Comparison of ENCODE assay signal across 8 cellular contexts in the genomic region with DNA sequence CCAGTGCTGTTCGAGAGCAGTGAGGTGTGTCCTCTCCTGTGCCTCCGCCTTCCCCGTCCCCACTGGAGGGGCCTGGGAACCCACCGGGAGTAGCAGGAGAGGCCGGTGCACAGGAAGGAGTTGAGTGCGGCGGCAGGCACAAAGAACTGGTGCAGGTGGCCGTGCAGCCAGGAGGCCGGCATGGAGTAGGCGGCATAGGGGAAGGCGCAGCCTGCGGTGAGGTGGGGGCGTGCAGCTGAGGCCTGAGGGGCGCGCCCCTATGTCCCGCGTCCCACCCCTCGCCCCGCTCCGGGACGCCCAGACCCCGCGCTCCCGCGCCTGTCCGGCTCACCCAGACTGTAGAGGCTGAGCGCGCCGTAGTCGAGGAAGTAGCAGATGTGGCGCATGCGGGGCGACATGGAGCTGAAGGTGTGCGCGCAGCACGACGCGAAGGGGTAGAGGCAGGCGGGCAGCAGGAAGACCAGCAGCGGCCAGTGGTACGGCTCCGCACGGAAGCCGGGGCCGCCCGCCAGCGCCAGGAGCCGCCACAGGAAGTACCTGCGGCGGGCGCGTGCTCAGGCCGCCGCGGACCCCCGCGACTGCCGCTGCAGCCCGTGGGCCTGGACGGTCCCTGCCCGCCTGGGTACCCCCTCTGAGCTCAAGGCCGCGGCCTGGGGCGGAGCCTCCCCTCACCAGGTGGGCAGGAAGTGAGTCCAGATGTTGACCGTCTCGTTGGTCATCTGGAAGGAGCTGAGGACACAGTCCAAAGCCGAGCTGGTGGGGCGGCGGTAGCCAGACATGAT. TPM values are rescaled to one million over a fixed set of nuclear protein-coding genes. Genes with fewer than 3 reads are reported as not detected.
DNase-seq lines count a peak whose midpoint lies in the region; ATAC-seq and TF ChIP-seq lines count a peak whose summit lies in the region.

No MANE protein-coding gene starts in this region.

- peak in 9 of 10 experiments; percentile 17 to 53 (median 24) for DNase-seq in CD4-positive, alpha-beta T cell
- DNase-seq in GM23248 (peak; percentile 43), fibroblast of lung (ENCODE audit: low read depth in 2 of 2) (peak in 1 of 2 donors; percentile 36), ureter (ENCODE audit: low spot score) (no peak)
- DNase-seq in activated CD4-positive, alpha-beta T cell treated with anti-CD3 and anti-CD28 coated beads, Interleukin-2, amount 50 U/mL, for 48 hours, result peak; percentile 37 to 47

- no peaks in the 10 kb centered on the region for H3K9me3 Mint-ChIP-seq in CD4-positive, alpha-beta T cell

- peaks cover 4% of the 10 kb centered on the region; the same call in 1 of the 2 replicates for H3F3A ChIP-seq in GM23248 (ENCODE audit: insufficient read depth)

- peaks cover 21% of the 10 kb centered on the region for H3K4me1 Mint-ChIP-seq in CD4-positive, alpha-beta T cell (ENCODE audit: low read depth)

- H3K4me1 ChIP-seq in GM23248 (ENCODE audit: insufficient read depth) (peaks cover 7% of the 10 kb centered on the region), fibroblast of lung (ENCODE audit: control insufficient read depth, extremely low read depth, insufficient read depth, low read length) (peaks cover 3% of the 10 kb centered on the region), skeletal muscle satellite cell (ENCODE audit: control insufficient read depth, insufficient read depth, low read length) (peaks cover 27% of the 10 kb centered on the region)

- no peaks in the 10 kb centered on the region for H3K79me2 ChIP-seq in GM23248 (ENCODE audit: insufficient read depth)
- no peaks in the 10 kb centered on the region for H3K79me2 ChIP-seq in fibroblast of lung (ENCODE audit: control insufficient read depth, insufficient read depth, low read length)

- H3K9me3 ChIP-seq in CD4-positive, alpha-beta T cell (ENCODE audit: control insufficient read depth, low read length), result no peaks in the 10 kb centered on the region
- no peaks in the 10 kb centered on the region for H3K9me3 ChIP-seq in GM23248 (ENCODE audit: low read depth)
- no peaks in the 10 kb centered on the region for H3K9me3 ChIP-seq in fibroblast of lung (ENCODE audit: control insufficient read depth, insufficient read depth, low read depth, low read length)
- no peaks in the 10 kb centered on the region for H3K9me3 ChIP-seq in skeletal muscle satellite cell (replicated peaks; ENCODE audit: low read length)

- H4K20me1 ChIP-seq in GM23248 (ENCODE audit: insufficient read depth), result no peaks in the 10 kb centered on the region
- no peaks in the 10 kb centered on the region for H4K20me1 ChIP-seq in fibroblast of lung (ENCODE audit: control insufficient read depth, extremely low read depth, insufficient read depth, low read length)

- in situ Hi-C loops in GM23248 (cut with MboI), result no loop called here

- no peak for TF ChIP-seq CTCF in CD4-positive, alpha-beta T cell (IDR thresholded peaks at IDR 0.05)
- TF ChIP-seq CTCF in fibroblast of lung (conservative IDR thresholded peaks at IDR 0.05 in 1 of 2, IDR thresholded peaks at IDR 0.05 in 1 of 2; ENCODE audit: low read depth in 1 of 2, low read length in 2 of 2), result no peak

- H3K27me3 ChIP-seq in CD4-positive, alpha-beta T cell (ENCODE audit: control insufficient read depth, insufficient read depth, low read length), result no peaks in the 10 kb centered on the region
- H3K27me3 ChIP-seq in GM23248 (replicated peaks; ENCODE audit: insufficient read depth), result no peaks in the 10 kb centered on the region
- H3K27me3 ChIP-seq in fibroblast of lung (ENCODE audit: control insufficient read depth, insufficient read depth, low read length), result peaks cover 10% of the 10 kb centered on the region
- peaks cover 18% of the 10 kb centered on the region for H3K27me3 ChIP-seq in skeletal muscle satellite cell (ENCODE audit: control insufficient read depth, insufficient read depth, low read length)

- H3K36me3 Mint-ChIP-seq in CD4-positive, alpha-beta T cell (ENCODE audit: low read depth), result peaks cover 9% of the 10 kb centered on the region

- ATAC-seq in CD4-positive, alpha-beta T cell (ENCODE audit: poor library complexity), result peak; percentile 73
- no peak for ATAC-seq in HG02642 (IDR thresholded peaks at IDR 0.05; ENCODE audit: poor library complexity, unreplicated experiment)
- ATAC-seq in HG03432 (IDR thresholded peaks at IDR 0.05; ENCODE audit: unreplicated experiment), result no peak

- H3K9ac ChIP-seq in GM23248, result no peak overlapping the region
- no peak overlapping the region for H3K9ac ChIP-seq in fibroblast of lung (ENCODE audit: insufficient read depth, low read length)
- H3K9ac ChIP-seq in skeletal muscle satellite cell (ENCODE audit: low read depth, low read length), result no peak overlapping the region

- 24% methylated on average over 56 to 58 of the region's 69 CpGs for WGBS in GM23248 (ENCODE audit: low coverage in 1 of 2, low lambda C conversion rate in 2 of 2, missing lambda C conversion rate in 2 of 2), 2 experiments

- peak overlapping the region; percentile 83 for H3K4me3 Mint-ChIP-seq in CD4-positive, alpha-beta T cell

- intact Hi-C loops in CD4-positive, alpha-beta T cell (cut with DNase I, micrococcal nuclease), result no loop called here

- POLR2A ChIA-PET in CD4-positive, alpha-beta T cell (lab: Charles Lee), result interaction anchor here (0.9 to 2.4 kb wide), 7 partner anchors 16 to 241 kb away, joined by 3 to 8 read pairs (median 4); a partner anchor contains a TSS

- no peak overlapping the region for H2AFZ ChIP-seq in GM23248
- H2AFZ ChIP-seq in fibroblast of lung (ENCODE audit: low read length), result no peak overlapping the region

- H3K9me2 ChIP-seq in GM23248 (ENCODE audit: insufficient read depth), result no peaks in the 10 kb centered on the region

- H3K36me3 ChIP-seq in GM23248 (ENCODE audit: low read depth) (peaks cover 3% of the 10 kb centered on the region; the same call in 1 of the 2 replicates), fibroblast of lung (ENCODE audit: control insufficient read depth, insufficient read depth, low read length) (peaks cover 5% of the 10 kb centered on the region), skeletal muscle satellite cell (ENCODE audit: insufficient read depth, low read length) (peaks cover 19% of the 10 kb centered on the region)

- H3K27ac Mint-ChIP-seq in CD4-positive, alpha-beta T cell, result peak overlapping the region; percentile 31

- H3K27ac ChIP-seq in CD4-positive, alpha-beta T cell (ENCODE audit: low read depth, low read length), result no peak overlapping the region
- H3K27ac ChIP-seq in GM23248, result no peak overlapping the region
- H3K27ac ChIP-seq in fibroblast of lung (ENCODE audit: insufficient read depth, low read length), result no peak overlapping the region

- CTCF ChIA-PET in CD4-positive, alpha-beta T cell (lab: Charles Lee), result interaction anchor here (1.2 kb wide), 1 partner anchor 20 kb away, joined by 3 read pairs; no protein-coding TSS in a partner anchor

- H3K4me2 ChIP-seq in GM23248 (ENCODE audit: unreplicated experiment), result peak overlapping the region; percentile 19
- peak overlapping the region; percentile 62 for H3K4me2 ChIP-seq in fibroblast of lung (ENCODE audit: extremely low read depth, insufficient read depth, low read length)
- peak overlapping the region; percentile 72 for H3K4me2 ChIP-seq in skeletal muscle satellite cell (ENCODE audit: low read length)

- H3K27me3 Mint-ChIP-seq in CD4-positive, alpha-beta T cell, result no peaks in the 10 kb centered on the region

- H3K4me3 ChIP-seq in GM23248, result peak overlapping the region; percentile 32; the same call in 1 of the 2 replicates
- peak overlapping the region in 1 of 4 experiments; percentile 27 for H3K4me3 ChIP-seq in fibroblast of lung (replicated peaks in 1 of 4; ENCODE audit: control extremely low read depth in 1 of 4, insufficient read depth in 1 of 4, low read depth in 3 of 4, low read length in 4 of 4)
- no peak overlapping the region for H3K4me3 ChIP-seq in skeletal muscle satellite cell (ENCODE audit: low read length)

RNA-seq across cellular contexts. Expression of a gene that starts 2.2 kb away (rescaled TPM):
- total RNA-seq in CD4-positive, alpha-beta T cell, result 1 to 10 TPM; 3.4 to 3.6 TPM
- 0.54 and 0.63 TPM in 2 replicates for total RNA-seq in GM23248 (2014; rRNA removed; shearing (Covaris generic))
- polyA plus RNA-seq in GM23248 (2016; fragmentation: Nextera tagmentation; extraction: Ambion mirVana), result 0.38 and 0.81 TPM in 2 replicates
- 0.26 and 0.33 TPM in 2 replicates for total RNA-seq in fibroblast of lung
- polyA plus RNA-seq in fibroblast of lung, result 0.05 and 0.17 TPM in 2 replicates
- polyA plus RNA-seq in fibroblast of lung (2012), result 0.27 and 0.33 TPM in 2 replicates
- not detected in 2 replicates for polyA minus RNA-seq in fibroblast of lung (ENCODE audit: low replicate concordance)
- total RNA-seq in skeletal muscle satellite cell (2012; rRNA removed), result 0.22 and 0.51 TPM in 2 replicates
- 4.4 TPM for total RNA-seq in ureter

RNA-seq across cellular contexts. Expression of a gene that starts 3.7 kb away (rescaled TPM):
- total RNA-seq in CD4-positive, alpha-beta T cell, result 1 to 10 TPM; 1.9 to 2.6 TPM
- not detected in 2 replicates for total RNA-seq in GM23248 (2014; rRNA removed; shearing (Covaris generic))
- 0.25 and 0.54 TPM in 2 replicates for polyA plus RNA-seq in GM23248 (2016; fragmentation: Nextera tagmentation; extraction: Ambion mirVana)
- total RNA-seq in fibroblast of lung, result 0.26 and 0.50 TPM in 2 replicates
- 0.12 and 0.34 TPM in 2 replicates for polyA plus RNA-seq in fibroblast of lung
- polyA plus RNA-seq in fibroblast of lung (2012), result 0.52 TPM in 1 of 2 replicates, not detected in the other
- polyA minus RNA-seq in fibroblast of lung (ENCODE audit: low replicate concordance), result not detected in 2 replicates
- 1.3 TPM in 1 of 2 replicates, not detected in the other for total RNA-seq in skeletal muscle satellite cell (2012; rRNA removed)
- total RNA-seq in ureter, result 2.2 TPM

RNA-seq across cellular contexts. Expression of a gene that starts 32.8 kb away (rescaled TPM):
- 10 to 100 TPM; 58.0 to 61.2 TPM for total RNA-seq in CD4-positive, alpha-beta T cell
- 42.2 and 44.4 TPM in 2 replicates for total RNA-seq in GM23248 (2014; rRNA removed; shearing (Covaris generic))
- polyA plus RNA-seq in GM23248 (2016; fragmentation: Nextera tagmentation; extraction: Ambion mirVana), result 47.7 and 49.7 TPM in 2 replicates
- total RNA-seq in fibroblast of lung, result 21.6 and 24.1 TPM in 2 replicates
- 46.8 and 57.6 TPM in 2 replicates for polyA plus RNA-seq in fibroblast of lung
- 34.4 and 47.5 TPM in 2 replicates for polyA plus RNA-seq in fibroblast of lung (2012)
- polyA minus RNA-seq in fibroblast of lung (ENCODE audit: low replicate concordance), result 18.6 and 20.0 TPM in 2 replicates
- total RNA-seq in skeletal muscle satellite cell (2012; rRNA removed), result 21.5 and 28.0 TPM in 2 replicates
- 59.3 TPM for total RNA-seq in ureter

RNA-seq across cellular contexts. Expression of a gene that starts 37.0 kb away (rescaled TPM):
- total RNA-seq in CD4-positive, alpha-beta T cell, result 10 to 100 TPM; 51.6 to 56.1 TPM
- total RNA-seq in GM23248 (2014; rRNA removed; shearing (Covaris generic)), result 60.0 and 68.2 TPM in 2 replicates
- polyA plus RNA-seq in GM23248 (2016; fragmentation: Nextera tagmentation; extraction: Ambion mirVana), result 30.7 and 32.2 TPM in 2 replicates
- 47.3 and 65.9 TPM in 2 replicates for total RNA-seq in fibroblast of lung
- polyA plus RNA-seq in fibroblast of lung, result 18.6 and 21.6 TPM in 2 replicates
- 31.6 and 34.8 TPM in 2 replicates for polyA plus RNA-seq in fibroblast of lung (2012)
- polyA minus RNA-seq in fibroblast of lung (ENCODE audit: low replicate concordance), result 48.8 and 65.7 TPM in 2 replicates
- 28.2 and 32.4 TPM in 2 replicates for total RNA-seq in skeletal muscle satellite cell (2012; rRNA removed)
- total RNA-seq in ureter, result 77.5 TPM

RNA-seq across cellular contexts. Expression of a gene that starts 38.5 kb away (rescaled TPM):
- total RNA-seq in CD4-positive, alpha-beta T cell, result 1 to 10 TPM; 1.0 to 1.7 TPM
- total RNA-seq in GM23248 (2014; rRNA removed; shearing (Covaris generic)), result 0.63 and 1.8 TPM in 2 replicates
- polyA plus RNA-seq in GM23248 (2016; fragmentation: Nextera tagmentation; extraction: Ambion mirVana), result 3.8 and 3.9 TPM in 2 replicates
- 2.8 and 3.6 TPM in 2 replicates for total RNA-seq in fibroblast of lung
- polyA plus RNA-seq in fibroblast of lung, result 1.1 and 1.5 TPM in 2 replicates
- 2.6 and 3.0 TPM in 2 replicates for polyA plus RNA-seq in fibroblast of lung (2012)
- polyA minus RNA-seq in fibroblast of lung (ENCODE audit: low replicate concordance), result 2.7 and 3.3 TPM in 2 replicates
- 0.51 and 2.0 TPM in 2 replicates for total RNA-seq in skeletal muscle satellite cell (2012; rRNA removed)
- total RNA-seq in ureter, result 26.2 TPM

Comparison
In these comparisons a context has a peak if more than half of its experiments do, and no peak if none do; other contexts are left out.
1. H3K4me2 ChIP-seq: peak in every context shown above with its lines; median percentile 72 in skeletal muscle satellite cell; 62 in fibroblast of lung; 19 in GM23248.